8 cellular contexts compared by ENCODE assay signal in genomic region chr1:207825719-207826556, GRCh38.
A peak's percentile ranks its signal among the peaks of the same experiment; 100 is the strongest.
DNase-seq lines count a peak whose midpoint lies in the region; ATAC-seq and TF ChIP-seq lines count a peak whose summit lies in the region.

No MANE protein-coding gene starts in this region.

- 9% methylated on average over 18 of the region's 18 CpGs for WGBS in thymus

- H3K27ac Mint-ChIP-seq in activated CD4-positive, alpha-beta memory T cell treated with anti-CD3 and anti-CD28 coated beads for 36 hours: peak overlapping the region; percentile 97
- peak overlapping the region; percentile 62 for H3K27ac Mint-ChIP-seq in osteocyte (ENCODE audit: unreplicated experiment)

- POLR2A ChIA-PET in BJ (lab: Charles Lee): interaction anchor here (0.6 to 0.7 kb wide), 3 partner anchors 43 to 184 kb away, joined by 3 to 5 read pairs (median 4); no protein-coding TSS in a partner anchor
- POLR2A ChIA-PET in activated CD4-positive, alpha-beta memory T cell treated with anti-CD3 and anti-CD28 coated beads for 36 hours (lab: Charles Lee): interaction anchor here (0.9 to 3.5 kb wide), 8 partner anchors 10 to 59 kb away, joined by 3 to 24 read pairs (median 4); no protein-coding TSS in a partner anchor

- H3K36me3 Mint-ChIP-seq in activated CD4-positive, alpha-beta memory T cell treated with anti-CD3 and anti-CD28 coated beads for 36 hours: peaks cover 19% of the 10 kb centered on the region
- no peaks in the 10 kb centered on the region for H3K36me3 Mint-ChIP-seq in osteocyte (ENCODE audit: unreplicated experiment)

- H3K27ac ChIP-seq in thymus (ENCODE audit: low read depth): peak overlapping the region; percentile 85

- CTCF ChIA-PET in BJ (lab: Yijun Ruan, JAX): interaction anchor here (1.1 to 20.7 kb wide), 9 partner anchors 9 to 59 kb away, joined by 3 to 332 read pairs (median 6); no protein-coding TSS in a partner anchor
- CTCF ChIA-PET in activated CD4-positive, alpha-beta memory T cell treated with anti-CD3 and anti-CD28 coated beads for 36 hours (lab: Charles Lee): interaction anchor here (1.3 to 14.0 kb wide), 5 partner anchors 28 to 172 kb away, joined by 4 to 460 read pairs (median 50); no protein-coding TSS in a partner anchor

- no peak for DNase-seq in BJ (ENCODE audit: low read depth)
- DNase-seq in HT-29 (ENCODE audit: low spot score): peak; percentile 57
- DNase-seq in activated CD4-positive, alpha-beta memory T cell treated with anti-CD3 and anti-CD28 coated beads for 36 hours: peak; percentile 94
- peak; percentile 35 for DNase-seq in epithelial cell of esophagus (ENCODE audit: low read depth)
- DNase-seq in osteocyte (ENCODE audit: extremely low spot score, unreplicated experiment): no peak
- no peak for DNase-seq in SHP77 treated with DMSO at 0.1 percent for 48 hours (lab: John Stamatoyannopoulos, UW)

- ATAC-seq in GM19467 (IDR thresholded peaks at IDR 0.05; ENCODE audit: unreplicated experiment): peak; percentile 63

- TF ChIP-seq CTCF in BJ (IDR thresholded peaks at IDR 0.05; ENCODE audit: insufficient read depth, low read depth, low read length) (no peak), epithelial cell of esophagus (IDR thresholded peaks at IDR 0.05; ENCODE audit: insufficient read depth, low read depth, low read length, missing control alignments) (no peak), osteocyte (IDR thresholded peaks at IDR 0.05) (no peak)

- H3K27me3 ChIP-seq in BJ (ENCODE audit: control insufficient read depth, insufficient read depth, low read length): no peaks in the 10 kb centered on the region
- H3K27me3 ChIP-seq in thymus (ENCODE audit: control insufficient read depth, insufficient read depth): no peaks in the 10 kb centered on the region

- H3K4me1 Mint-ChIP-seq in activated CD4-positive, alpha-beta memory T cell treated with anti-CD3 and anti-CD28 coated beads for 36 hours (ENCODE audit: low read depth): peaks cover 94% of the 10 kb centered on the region
- H3K4me1 Mint-ChIP-seq in osteocyte (ENCODE audit: unreplicated experiment): peaks cover 48% of the 10 kb centered on the region

- H3K9me3 Mint-ChIP-seq in activated CD4-positive, alpha-beta memory T cell treated with anti-CD3 and anti-CD28 coated beads for 36 hours: no peaks in the 10 kb centered on the region
- H3K9me3 Mint-ChIP-seq in osteocyte (ENCODE audit: unreplicated experiment): no peaks in the 10 kb centered on the region

- peaks cover 2% of the 10 kb centered on the region for H3K27me3 Mint-ChIP-seq in activated CD4-positive, alpha-beta memory T cell treated with anti-CD3 and anti-CD28 coated beads for 36 hours
- H3K27me3 Mint-ChIP-seq in osteocyte (ENCODE audit: unreplicated experiment): no peaks in the 10 kb centered on the region

- peaks cover 29% of the 10 kb centered on the region for H3K4me1 ChIP-seq in thymus (ENCODE audit: control insufficient read depth, insufficient read depth, low read length)

- H3K4me3 Mint-ChIP-seq in activated CD4-positive, alpha-beta memory T cell treated with anti-CD3 and anti-CD28 coated beads for 36 hours: peak overlapping the region; percentile 89
- no peak overlapping the region for H3K4me3 Mint-ChIP-seq in osteocyte (ENCODE audit: unreplicated experiment)

- no peaks in the 10 kb centered on the region for H3K9me3 ChIP-seq in thymus (ENCODE audit: control insufficient read depth)

- intact Hi-C loops in activated CD4-positive, alpha-beta memory T cell treated with anti-CD3 and anti-CD28 coated beads for 36 hours (cut with micrococcal nuclease): loop anchor here (1.0 to 10.0 kb wide), 7 partner anchors 11 to 1271 kb away; partner anchors contain the start of genes CD55 and FCMR

- H3K4me3 ChIP-seq in BJ (ENCODE audit: low read depth, low read length) (peak overlapping the region; percentile 15), epithelial cell of esophagus (ENCODE audit: low read length) (no peak overlapping the region), thymus (ENCODE audit: low read length) (peak overlapping the region; percentile 41)

- H3K36me3 ChIP-seq in BJ (ENCODE audit: control insufficient read depth, insufficient read depth, low read length) (no peaks in the 10 kb centered on the region; the same call in 1 of the 2 replicates), thymus (ENCODE audit: control insufficient read depth, insufficient read depth) (peaks cover 22% of the 10 kb centered on the region)

Comparison
In these comparisons a context has a peak if more than half of its experiments do, and no peak if none do; other contexts are left out.
1. DNase-seq: peak in HT-29 (single experiment), activated CD4-positive, alpha-beta memory T cell treated with anti-CD3 and anti-CD28 coated beads for 36 hours (single experiment) and epithelial cell of esophagus (single experiment); none in BJ (single experiment), osteocyte (single experiment) and SHP77 treated with DMSO at 0.1 percent for 48 hours (single experiment).